Comparison of ENCODE assay signal across 25 cellular contexts in genomic region chr13:33992891-33993336, GRCh38.
DNase-seq lines count a peak whose midpoint lies in the region; ATAC-seq, FAIRE-seq and TF ChIP-seq lines count a peak whose summit lies in the region.
"Had no signal": no experiment of that assay in that cellular context is flagged by ENCODE, and none has a peak within 500 bp of the region (broad histone marks: within the 10 kb centered on the region; RNA-seq: fewer than 3 reads in every experiment).

No MANE protein-coding gene starts in this region.

- H3K4me2 ChIP-seq in K562 (ENCODE audit: insufficient read depth, low read length), result no peak overlapping the region
- H3K4me2 ChIP-seq in hepatocyte, result no peak overlapping the region
- H3K4me2 ChIP-seq: A549 had no signal

- in situ Hi-C loops in K562 (cut with MboI), result no loop called here

- CTCF ChIA-PET in K562 (lab: Yijun Ruan, JAX; ENCODE audit: low intra/inter-chr PET ratio), result no interaction called here

- TF ChIP-seq EP300 in K562 (IDR thresholded peaks at IDR 0.05; ENCODE audit: low read length), result no peak

- H3K9me2 ChIP-seq in hepatocyte (replicated peaks; ENCODE audit: insufficient read depth), result no peaks in the 10 kb centered on the region

- no peak for ATAC-seq in K562
- no peak for ATAC-seq in stimulated activated naive CD8-positive, alpha-beta T cell treated with anti-CD3 and anti-CD28 coated beads, Interleukin-15, Interleukin-2, amounts not matched to agents 100 U/mL and 50 U/mL, for 24 hours
- ATAC-seq: A549 had no signal

- no peak overlapping the region for H3K9ac ChIP-seq in K562 (ENCODE audit: insufficient read depth in 1 of 2, low read depth in 2 of 2, low read length in 2 of 2)

- WGBS in K562 (ENCODE audit: insufficient coverage, low coverage, missing lambda C conversion rate), result 0% methylated on average over 2 of the region's 2 CpGs
- 59% methylated on average over 2 of the region's 2 CpGs for WGBS in hepatocyte (ENCODE audit: low lambda C conversion rate, missing lambda C conversion rate)
- WGBS in small intestine, 3 donors, result 48 to 58% (median 57%) methylated on average over 2 of the region's 2 CpGs

- H3K79me2 ChIP-seq in K562 (ENCODE audit: control insufficient read depth, insufficient read depth, low read length) (no peaks in the 10 kb centered on the region), hepatocyte (no peaks in the 10 kb centered on the region)

- H4K20me1 ChIP-seq in K562 (replicated peaks; ENCODE audit: control insufficient read depth, insufficient read depth, low read length) (no peaks in the 10 kb centered on the region), hepatocyte (ENCODE audit: insufficient read depth, poor library complexity, severe bottlenecking) (no peaks in the 10 kb centered on the region)

- TF ChIP-seq POLR2A in K562 (conservative IDR thresholded peaks at IDR 0.05), result no peak

- H3K27me3 ChIP-seq in K562 (ENCODE audit: control insufficient read depth in 2 of 2, insufficient read depth in 2 of 2, low read length in 2 of 2) (no peaks in the 10 kb centered on the region), hepatocyte (no peaks in the 10 kb centered on the region), small intestine (ENCODE audit: control insufficient read depth in 2 of 2, insufficient read depth in 2 of 2, low read length in 2 of 2) (no peaks in the 10 kb centered on the region)
- H3K27me3 ChIP-seq: adrenal gland, esophagus squamous epithelium, right atrium auricular region had no signal

- DNase-seq in NCI-H345 (lab: John Stamatoyannopoulos, UW) (peak; percentile 44), NCI-H345 treated with DMSO at 0.1 percent for 48 hours (lab: John Stamatoyannopoulos, UW; ENCODE audit: unreplicated experiment) (no peak), NCI-H526 treated with DMSO at 0.1 percent for 48 hours (lab: John Stamatoyannopoulos, UW) (peak; percentile 88), K562 (ENCODE audit: extremely low read depth in 1 of 4, low spot score in 3 of 4) (no peak), hepatocyte (ENCODE audit: low spot score) (no peak), small intestine (no peak), HK-2 (ENCODE audit: unreplicated experiment) (no peak)
- no peak for DNase-seq in stimulated activated naive CD8-positive, alpha-beta T cell treated with anti-CD3 and anti-CD28 coated beads, Interleukin-15, Interleukin-2, amounts not matched to agents 100 U/mL and 50 U/mL, for 24 hours
- DNase-seq: adrenal gland; central memory CD4-positive, alpha-beta T cell; DMS 273 treated with DMSO at 0.1 percent for 48 hours; effector CD4-positive, alpha-beta T cell; esophagus squamous epithelium; glutamatergic neuron; IMR-90; NCI-H226; nucleus accumbens; stimulated activated CD4-positive, alpha-beta T cell treated with anti-CD3 and anti-CD28 coated beads, Interleukin-15, amount 100 ng/mL, for 24 hours; stimulated activated naive CD4-positive, alpha-beta T cell; T1000; trophoblast cell had no signal

- no peaks in the 10 kb centered on the region for H3K36me3 ChIP-seq in K562 (ENCODE audit: control insufficient read depth, insufficient read depth, low read length)
- H3K36me3 ChIP-seq in hepatocyte (replicated peaks; ENCODE audit: insufficient read depth, low read depth), result no peaks in the 10 kb centered on the region
- H3K36me3 ChIP-seq in small intestine (ENCODE audit: control insufficient read depth in 2 of 2, insufficient read depth in 2 of 2, low read length in 2 of 2), result no peaks in the 10 kb centered on the region
- H3K36me3 ChIP-seq: adrenal gland, esophagus squamous epithelium, right atrium auricular region had no signal

- H3K9me1 ChIP-seq in K562 (ENCODE audit: control insufficient read depth, insufficient read depth, low read length), result no peaks in the 10 kb centered on the region

- H3K9me3 ChIP-seq in K562 (replicated peaks; ENCODE audit: control insufficient read depth, insufficient read depth, low read depth, low read length) (no peaks in the 10 kb centered on the region), hepatocyte (ENCODE audit: low read depth) (no peaks in the 10 kb centered on the region), small intestine (ENCODE audit: control insufficient read depth, low read depth) (no peaks in the 10 kb centered on the region)
- H3K9me3 ChIP-seq: A549, adrenal gland, esophagus squamous epithelium, right atrium auricular region had no signal

- H3K27ac ChIP-seq in K562 (ENCODE audit: extremely low read depth, low read depth, low read length), result no peak overlapping the region
- no peak overlapping the region for H3K27ac ChIP-seq in hepatocyte
- H3K27ac ChIP-seq in small intestine (ENCODE audit: low read depth in 1 of 2, low read length in 1 of 2), result no peak overlapping the region
- H3K27ac ChIP-seq: A549, adrenal gland, C4-2B, esophagus squamous epithelium, right atrium auricular region, SK-N-MC had no signal

- no TSS peak for BruUV-seq in K562 (replicated peaks; lab: Mats Ljungman, UMichigan)

- TF ChIP-seq RAD21 in K562 (CRISPR knock-in tag; conservative IDR thresholded peaks at IDR 0.05 in 1 of 2, IDR thresholded peaks at IDR 0.05 in 1 of 2), result no peak

- POLR2A ChIA-PET in K562 (lab: Yijun Ruan, JAX), result no interaction called here

- no peaks in the 10 kb centered on the region for H3K4me1 ChIP-seq in K562 (replicated peaks in 1 of 2; ENCODE audit: control insufficient read depth in 2 of 2, insufficient read depth in 2 of 2, low read length in 2 of 2)
- H3K4me1 ChIP-seq in hepatocyte (ENCODE audit: insufficient read depth), result no peaks in the 10 kb centered on the region
- H3K4me1 ChIP-seq in small intestine (ENCODE audit: control insufficient read depth in 2 of 2, insufficient read depth in 1 of 2, low read depth in 1 of 2, low read length in 1 of 2), result no peaks in the 10 kb centered on the region
- H3K4me1 ChIP-seq: A549, esophagus squamous epithelium, right atrium auricular region had no signal

- intact Hi-C loops in K562 (cut with micrococcal nuclease), result no loop called here

- H3K4me3 ChIP-seq in K562, result no peak overlapping the region
- no peak overlapping the region for H3K4me3 ChIP-seq in hepatocyte
- no peak overlapping the region for H3K4me3 ChIP-seq in small intestine (ENCODE audit: low read depth in 1 of 2, low read length in 2 of 2)
- H3K4me3 ChIP-seq: A549, adrenal gland, esophagus squamous epithelium, right atrium auricular region, SK-N-MC had no signal

- H2AFZ ChIP-seq in K562 (ENCODE audit: low read depth, low read length), result no peak overlapping the region
- no peak overlapping the region for H2AFZ ChIP-seq in hepatocyte

- TF ChIP-seq CTCF in K562 (IDR thresholded peaks at IDR 0.05 in 2 of 3, conservative IDR thresholded peaks at IDR 0.05 in 1 of 3; ENCODE audit: insufficient read depth in 2 of 3, low read depth in 1 of 3, low read length in 3 of 3) (no peak), hepatocyte (IDR thresholded peaks at IDR 0.05; ENCODE audit: poor library complexity) (no peak)

- FAIRE-seq in K562 (lab: Jason Lieb, UNC), result no peak
- FAIRE-seq in small intestine (lab: Jason Lieb, UNC), result no peak
- FAIRE-seq: A549 had no signal

TF ChIP-seq in K562, 482 proteins besides CTCF, POLR2A, EP300 and RAD21:
- no peak for TF ChIP-seq CHD1 (IDR thresholded peaks at IDR 0.05; ENCODE audit: low read length)
- TF ChIP-seq RFX1 (IDR thresholded peaks at IDR 0.05), result peak; percentile 12; the same call in 1 of the 2 replicates

Comparison
In these comparisons a context has a peak if more than half of its experiments do, and no peak if none do; other contexts are left out.
1. DNase-seq: peak in NCI-H345 (single experiment) and NCI-H526 treated with DMSO at 0.1 percent for 48 hours (single experiment); none in NCI-H345 treated with DMSO at 0.1 percent for 48 hours (single experiment), K562 (0 of 4), hepatocyte (single experiment), small intestine (single experiment), stimulated activated naive CD8-positive, alpha-beta T cell treated with anti-CD3 and anti-CD28 coated beads, Interleukin-15, Interleukin-2, amounts not matched to agents 100 U/mL and 50 U/mL, for 24 hours (single experiment) and HK-2 (single experiment).